8 cellular contexts compared by ENCODE assay signal in the genomic region with DNA sequence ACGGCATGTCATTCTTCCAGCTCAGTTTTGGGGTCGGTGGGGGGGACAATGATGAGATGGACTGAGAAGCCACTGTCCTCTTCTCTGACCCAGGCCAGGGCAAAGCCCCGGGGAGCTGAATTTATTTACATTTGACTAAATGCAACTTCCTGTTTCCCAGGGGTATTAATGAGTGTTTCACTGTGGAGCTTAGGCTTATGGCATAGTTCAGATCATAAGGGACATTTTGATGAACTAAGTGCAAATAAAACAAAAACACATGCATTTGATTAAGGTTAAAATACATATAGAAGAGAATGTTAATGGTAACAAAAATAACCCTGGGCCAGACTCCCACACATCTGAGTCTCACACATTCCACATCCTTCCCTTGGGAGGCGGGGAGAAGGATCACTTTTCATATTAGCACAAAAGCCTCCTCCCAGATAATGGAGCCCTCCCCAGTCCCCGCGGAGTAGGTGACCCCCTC.
DNase-seq lines count a peak whose midpoint lies in the region; ATAC-seq and TF ChIP-seq lines count a peak whose summit lies in the region.

No MANE protein-coding gene starts in this region.

- peak overlapping the region; percentile 78 for H3K4me3 Mint-ChIP-seq in activated T-cell treated with anti-CD3 and anti-CD28 coated beads, Interleukin-2, amount 50 U/mL, for 24 hours
- H3K4me3 Mint-ChIP-seq in T-helper 17 cell, result peak overlapping the region; percentile 96

- peaks cover 0 to 38% (median 21%) of the 10 kb centered on the region in 9 donors for H3K4me1 ChIP-seq in heart right ventricle

- H3K27ac ChIP-seq in heart right ventricle (peak overlapping the region in 9 of 10 donors; percentile 5 to 76 (median 52)), temporal lobe (ENCODE audit: low read depth, low read length) (peak overlapping the region; percentile 22)

- intact Hi-C loops in heart right ventricle (cut with DNase I), result no loop called here

- 15 to 26% methylated on average over 6 of the region's 6 CpGs for WGBS in heart right ventricle, 2 donors

- peak overlapping the region in 8 of 10 donors; percentile 14 to 48 (median 44) for H3K4me3 ChIP-seq in heart right ventricle

- peaks cover 0 to 15% (median 0%) of the 10 kb centered on the region in 7 donors for H3K27me3 ChIP-seq in heart right ventricle

- DNase-seq in activated T-cell treated with anti-CD3 and anti-CD28 coated beads, Interleukin-2, amount 50 U/mL, for 24 hours, result no peak
- no peak for DNase-seq in activated T-cell treated with anti-CD3 and anti-CD28 coated beads, Interleukin-2, amount 50 U/mL, for 1 hour
- no peak for DNase-seq in T-helper 17 cell
- DNase-seq in heart right ventricle, result peak in 1 of 2 donors; percentile 47
- no peak for DNase-seq in epidermal melanocyte (ENCODE audit: insufficient read length, low spot score)
- DNase-seq in cortex of kidney (lab: John Stamatoyannopoulos, UW), result no peak
- DNase-seq in D341Med (ENCODE audit: low spot score), result no peak

- peaks cover 35% of the 10 kb centered on the region for H3K4me1 Mint-ChIP-seq in activated T-cell treated with anti-CD3 and anti-CD28 coated beads, Interleukin-2, amount 50 U/mL, for 24 hours (ENCODE audit: low read depth)
- H3K4me1 Mint-ChIP-seq in T-helper 17 cell, result peaks cover 29% of the 10 kb centered on the region

- no peaks in the 10 kb centered on the region for H3K9me3 ChIP-seq in T-helper 17 cell (ENCODE audit: control insufficient read depth, low read length, poor library complexity, severe bottlenecking)
- no peaks in the 10 kb centered on the region for H3K9me3 ChIP-seq in heart right ventricle

- TF ChIP-seq CTCF in heart right ventricle (IDR thresholded peaks at IDR 0.05), result no peak

- H3K36me3 Mint-ChIP-seq in activated T-cell treated with anti-CD3 and anti-CD28 coated beads, Interleukin-2, amount 50 U/mL, for 24 hours (ENCODE audit: low read depth), result no peaks in the 10 kb centered on the region
- H3K36me3 Mint-ChIP-seq in T-helper 17 cell (ENCODE audit: low read depth), result no peaks in the 10 kb centered on the region

- H3K27ac Mint-ChIP-seq in activated T-cell treated with anti-CD3 and anti-CD28 coated beads, Interleukin-2, amount 50 U/mL, for 24 hours, result peak overlapping the region; percentile 91
- H3K27ac Mint-ChIP-seq in T-helper 17 cell, result peak overlapping the region; percentile 98

- no peak for ATAC-seq in T-helper 17 cell
- peak; percentile 40 to 80 (median 67) for ATAC-seq in heart right ventricle

- H3K27me3 Mint-ChIP-seq in activated T-cell treated with anti-CD3 and anti-CD28 coated beads, Interleukin-2, amount 50 U/mL, for 24 hours, result no peaks in the 10 kb centered on the region
- H3K27me3 Mint-ChIP-seq in T-helper 17 cell, result peaks cover 7% of the 10 kb centered on the region

- H3K36me3 ChIP-seq in heart right ventricle, result no peaks in the 10 kb centered on the region

- no peaks in the 10 kb centered on the region for H3K9me3 Mint-ChIP-seq in activated T-cell treated with anti-CD3 and anti-CD28 coated beads, Interleukin-2, amount 50 U/mL, for 24 hours
